ENCODE assay signal across 8 cellular contexts in the genomic region with DNA sequence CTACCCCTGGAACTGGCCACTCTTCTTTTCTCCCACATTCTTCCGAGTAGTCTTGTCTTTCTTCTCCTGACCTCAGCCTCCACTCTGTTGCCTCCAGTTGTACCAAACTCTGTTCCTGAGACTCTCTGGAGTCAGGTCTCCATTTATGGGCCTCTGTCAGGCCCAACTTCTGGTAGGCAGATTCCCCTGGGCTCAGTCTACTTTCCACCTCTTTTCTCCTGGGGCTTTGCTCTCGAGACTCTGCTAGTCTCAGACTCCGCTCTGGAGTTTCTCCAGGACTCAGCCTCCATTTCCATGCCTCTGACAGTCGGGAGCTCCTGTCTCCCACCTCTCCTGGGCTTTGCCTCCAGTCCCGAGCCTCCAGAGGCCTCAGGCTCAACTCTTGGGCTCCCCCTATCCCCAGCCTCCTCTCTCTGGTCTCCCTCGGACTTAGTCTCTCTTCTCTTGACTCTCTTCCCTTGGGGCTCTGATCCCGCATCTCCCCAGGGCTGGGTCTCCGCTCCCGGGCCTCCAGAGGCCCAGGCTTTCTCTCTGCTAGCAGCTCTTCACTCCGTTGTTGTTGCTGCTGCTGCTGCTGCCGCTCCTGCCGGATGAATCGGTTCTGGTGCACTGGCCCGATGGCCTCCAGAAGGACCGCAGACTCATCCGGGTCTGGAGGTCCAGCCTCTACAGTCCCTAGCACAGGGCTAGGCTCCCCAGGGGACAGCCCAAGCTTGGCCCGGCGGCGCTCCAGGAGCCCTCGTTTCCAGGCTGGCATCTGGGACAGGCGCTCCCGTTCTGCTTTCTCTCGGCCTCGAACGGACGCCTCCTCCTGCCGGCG. TPM values are rescaled to one million over a fixed set of nuclear protein-coding genes. Genes with fewer than 3 reads are reported as not detected.
DNase-seq lines count a peak whose midpoint lies in the region; ATAC-seq and TF ChIP-seq lines count a peak whose summit lies in the region.

No MANE protein-coding gene starts in this region.

- no peak overlapping the region for H2AFZ ChIP-seq in PC-3 (ENCODE audit: low read length)

- ATAC-seq in PC-3 (no peak), naive B cell (ENCODE audit: low read depth in 2 of 2) (no peak), GM18907 (IDR thresholded peaks at IDR 0.05; ENCODE audit: unreplicated experiment) (no peak)

- intact Hi-C loops in PC-3 (cut with micrococcal nuclease), result loop anchor here (5.0 kb wide), 1 partner anchor 137 kb away; no protein-coding TSS in a partner anchor

- peak overlapping the region; percentile 97 for H3K4me3 ChIP-seq in PC-3 (ENCODE audit: low read length)

- H3K36me3 ChIP-seq in PC-3 (ENCODE audit: low read depth, low read length), result no peaks in the 10 kb centered on the region; the same call in 1 of the 2 replicates

- H4K20me1 ChIP-seq in PC-3 (ENCODE audit: low read length), result no peaks in the 10 kb centered on the region

- no peaks in the 10 kb centered on the region for H3K27me3 Mint-ChIP-seq in naive B cell

- H3K4me1 ChIP-seq in PC-3 (ENCODE audit: insufficient read depth, low read length), result peaks cover 71% of the 10 kb centered on the region

- POLR2A ChIA-PET in PC-3 (lab: Charles Lee; ENCODE audit: unreplicated experiment), result no interaction called here

- peak overlapping the region; percentile 96 for H3K27ac ChIP-seq in PC-3 (ENCODE audit: low read length)
- H3K27ac ChIP-seq in cingulate gyrus (ENCODE audit: low read depth, low read length), result peak overlapping the region; percentile 91

- peaks cover 93% of the 10 kb centered on the region for H3K79me2 ChIP-seq in PC-3 (ENCODE audit: low read length)

- peaks cover 0 to 2% (median 0%) of the 10 kb centered on the region in 7 donors for H3K9me3 Mint-ChIP-seq in naive B cell

- no TSS peak for BruUV-seq in PC-3 (replicated peaks; lab: Mats Ljungman, UMichigan)

- no peaks in the 10 kb centered on the region for H3K9me3 ChIP-seq in PC-3 (ENCODE audit: low read length)

- H3K9ac ChIP-seq in PC-3 (ENCODE audit: low read length), result peak overlapping the region; percentile 98

- no peaks in the 10 kb centered on the region for H3K9me2 ChIP-seq in PC-3 (replicated peaks; ENCODE audit: low read length)

- DNase-seq in PC-3 (no peak), naive B cell (no peak), DMS 273 (lab: John Stamatoyannopoulos, UW; ENCODE audit: unreplicated experiment) (no peak), HPDE6-E6E7 (ENCODE audit: extremely low spot score) (no peak)
- DNase-seq in stimulated activated naive CD4-positive, alpha-beta T cell treated with Interleukin-2 at 50 U/mL for 16 hours (lab: John Stamatoyannopoulos, UW), result no peak

- peaks cover 56 to 84% (median 70%) of the 10 kb centered on the region in 3 donors for H3K4me1 Mint-ChIP-seq in naive B cell

- peak overlapping the region; percentile 89 to 99 (median 96) for H3K27ac Mint-ChIP-seq in naive B cell

- H3K27me3 ChIP-seq in PC-3 (ENCODE audit: low read length), result no peaks in the 10 kb centered on the region

- H3F3A ChIP-seq in PC-3 (ENCODE audit: low read length, unreplicated experiment), result no peaks in the 10 kb centered on the region

- CTCF ChIA-PET in PC-3 (lab: Charles Lee), result no interaction called here

- peak overlapping the region; percentile 93 to 100 (median 98) for H3K4me3 Mint-ChIP-seq in naive B cell

- peak overlapping the region; percentile 87 for H3K4me2 ChIP-seq in PC-3 (ENCODE audit: low read length)

- peaks cover 0 to 47% of the 10 kb centered on the region in 2 donors for H3K36me3 Mint-ChIP-seq in naive B cell

- TF ChIP-seq CTCF in GM12874 (IDR thresholded peaks at IDR 0.05; ENCODE audit: insufficient read depth, low read depth, low read length) (peak; percentile 53), PC-3 (conservative IDR thresholded peaks at IDR 0.05; ENCODE audit: low read depth, low read length) (peak; percentile 30; the same call in 1 of the 2 replicates)

RNA-seq across cellular contexts. Expression of a gene that starts 1.1 kb away (rescaled TPM):
- total RNA-seq in PC-3 (2014; rRNA removed), result 49.9 and 76.0 TPM in 2 replicates
- 100 to 1,000 TPM in 1 of 6 donors, 10 to 100 TPM in 5; 70.3 to 103 (median 82.6) TPM for polyA plus RNA-seq in naive B cell (ENCODE audit: low read depth in 6 of 6)

RNA-seq across cellular contexts. Expression of a gene that starts 5.4 kb away (rescaled TPM):
- 8.5 and 14.8 TPM in 2 replicates for total RNA-seq in PC-3 (2014; rRNA removed)
- polyA plus RNA-seq in naive B cell (ENCODE audit: low read depth in 6 of 6), result 10 to 100 TPM; 37.3 to 72.1 (median 45.4) TPM

RNA-seq across cellular contexts. Expression of a gene that starts 12.6 kb away (rescaled TPM):
- total RNA-seq in PC-3 (2014; rRNA removed), result 50.0 and 75.6 TPM in 2 replicates
- 10 to 100 TPM in 5 of 6 donors, 1 to 10 TPM in 1; 4.2 to 27.0 (median 16.1) TPM for polyA plus RNA-seq in naive B cell (ENCODE audit: low read depth in 6 of 6)

RNA-seq across cellular contexts. Expression of a gene that starts 31.7 kb away (rescaled TPM):
- total RNA-seq in PC-3 (2014; rRNA removed), result 19.6 and 24.9 TPM in 2 replicates
- 1 to 10 TPM; 2.0 to 8.3 (median 3.5) TPM for polyA plus RNA-seq in naive B cell (ENCODE audit: low read depth in 6 of 6)

RNA-seq across cellular contexts. Expression of a gene that starts 34.8 kb away (rescaled TPM):
- 1,245 and 1,398 TPM in 2 replicates for total RNA-seq in PC-3 (2014; rRNA removed)
- polyA plus RNA-seq in naive B cell (ENCODE audit: low read depth in 6 of 6), result 100 to 1,000 TPM in 1 of 6 donors, 10 to 100 TPM in 5; 37.9 to 104 (median 73.3) TPM
